Comparison of ENCODE assay signal across 8 cellular contexts in genomic region chr10:73785721-73786511, GRCh38. TPM values are rescaled to one million over a fixed set of nuclear protein-coding genes. Genes with fewer than 3 reads are reported as not detected.
A peak's percentile ranks its signal among the peaks of the same experiment; 100 is the strongest.
DNase-seq lines count a peak whose midpoint lies in the region; ATAC-seq and TF ChIP-seq lines count a peak whose summit lies in the region.

No MANE protein-coding gene starts in this region.

- no peak for TF ChIP-seq CTCF in left lung (IDR thresholded peaks at IDR 0.05)

- H3K27ac Mint-ChIP-seq in T-helper 2 cell treated with Interferon-gamma antibody and Interleukin-4, amounts not matched to agents 5 μg/mL and 100 μg/mL, for 36 hours: peak overlapping the region; percentile 98
- H3K27ac Mint-ChIP-seq in central memory CD8-positive, alpha-beta T cell (ENCODE audit: low read depth): peak overlapping the region; percentile 92

- peak overlapping the region; percentile 82 for H3K27ac ChIP-seq in ACC112 (ENCODE audit: low read depth, low read length)
- H3K27ac ChIP-seq in left lung: peak overlapping the region; percentile 87 to 94

- H3K27me3 ChIP-seq in ACC112 (ENCODE audit: insufficient read depth, low read length): no peaks in the 10 kb centered on the region
- no peaks in the 10 kb centered on the region for H3K27me3 ChIP-seq in left lung

- peaks cover 67% of the 10 kb centered on the region for H3K79me2 ChIP-seq in ACC112 (ENCODE audit: control insufficient read depth, insufficient read depth, low read length, unreplicated experiment)

- peak overlapping the region; percentile 98 for H3K4me3 ChIP-seq in ACC112 (ENCODE audit: low read depth, low read length)
- H3K4me3 ChIP-seq in left lung: peak overlapping the region; percentile 77 to 94

- H3K36me3 ChIP-seq in ACC112 (ENCODE audit: insufficient read depth, low read length) (peaks cover 16% of the 10 kb centered on the region; the same call in 1 of the 2 replicates), left lung (peaks cover 0 to 24% of the 10 kb centered on the region in 2 donors)

- H3K4me1 Mint-ChIP-seq in T-helper 2 cell treated with Interferon-gamma antibody and Interleukin-4, amounts not matched to agents 5 μg/mL and 100 μg/mL, for 36 hours (ENCODE audit: low read depth): peaks cover 23% of the 10 kb centered on the region
- H3K4me1 Mint-ChIP-seq in central memory CD8-positive, alpha-beta T cell: peaks cover 39% of the 10 kb centered on the region

- H3K9me3 Mint-ChIP-seq in T-helper 2 cell treated with Interferon-gamma antibody and Interleukin-4, amounts not matched to agents 5 μg/mL and 100 μg/mL, for 36 hours: no peaks in the 10 kb centered on the region
- no peaks in the 10 kb centered on the region for H3K9me3 Mint-ChIP-seq in central memory CD8-positive, alpha-beta T cell

- H3K36me3 Mint-ChIP-seq in T-helper 2 cell treated with Interferon-gamma antibody and Interleukin-4, amounts not matched to agents 5 μg/mL and 100 μg/mL, for 36 hours (ENCODE audit: low read depth): peaks cover 17% of the 10 kb centered on the region
- H3K36me3 Mint-ChIP-seq in central memory CD8-positive, alpha-beta T cell (ENCODE audit: insufficient read depth): peaks cover 29% of the 10 kb centered on the region

- H3K4me3 Mint-ChIP-seq in T-helper 2 cell treated with Interferon-gamma antibody and Interleukin-4, amounts not matched to agents 5 μg/mL and 100 μg/mL, for 36 hours: peak overlapping the region; percentile 96
- H3K4me3 Mint-ChIP-seq in central memory CD8-positive, alpha-beta T cell: peak overlapping the region; percentile 89

- peak overlapping the region; percentile 73 for H2AFZ ChIP-seq in ACC112 (ENCODE audit: low read length, unreplicated experiment)

- H3K4me1 ChIP-seq in ACC112 (ENCODE audit: control insufficient read depth, insufficient read depth, low read length, unreplicated experiment) (peaks cover 26% of the 10 kb centered on the region), left lung (peaks cover 23 to 60% of the 10 kb centered on the region in 2 donors)

- ATAC-seq in GM18873 (IDR thresholded peaks at IDR 0.05; ENCODE audit: low FRiP score, unreplicated experiment) (peak; percentile 10), HG03432 (IDR thresholded peaks at IDR 0.05; ENCODE audit: unreplicated experiment) (peak; percentile 32), left lung (peak; percentile 31)
- ATAC-seq in central memory CD8-positive, alpha-beta T cell (replicated peaks; ENCODE audit: extremely low read depth, poor library complexity, severe bottlenecking): peak; percentile 8
- no peak for ATAC-seq in stimulated activated naive CD8-positive, alpha-beta T cell treated with anti-CD3 and anti-CD28 coated beads, Interleukin-15, Interleukin-2, amounts not matched to agents 100 U/mL and 50 U/mL, for 24 hours

- peak; percentile 33 for DNase-seq in T-helper 2 cell treated with Interferon-gamma antibody and Interleukin-4, amounts not matched to agents 5 μg/mL and 100 μg/mL, for 36 hours (ENCODE audit: low spot score)
- DNase-seq in central memory CD8-positive, alpha-beta T cell (ENCODE audit: low spot score in 2 of 2): peak; percentile 41 to 42
- DNase-seq in left lung (peak in 1 of 2 donors; percentile 55), GM19238 (ENCODE audit: insufficient read length, low spot score) (no peak)
- DNase-seq in stimulated activated naive CD8-positive, alpha-beta T cell treated with anti-CD3 and anti-CD28 coated beads, Interleukin-15, Interleukin-2, amounts not matched to agents 100 U/mL and 50 U/mL, for 24 hours: peak; percentile 56

- intact Hi-C loops in left lung (cut with DNase I): no loop called here

- H3K27me3 Mint-ChIP-seq in T-helper 2 cell treated with Interferon-gamma antibody and Interleukin-4, amounts not matched to agents 5 μg/mL and 100 μg/mL, for 36 hours (ENCODE audit: low read depth): no peaks in the 10 kb centered on the region
- no peaks in the 10 kb centered on the region for H3K27me3 Mint-ChIP-seq in central memory CD8-positive, alpha-beta T cell

- H3K9me3 ChIP-seq in left lung: no peaks in the 10 kb centered on the region

RNA-seq across cellular contexts. Expression of gene ZSWIM8, which starts 0.5 kb away (rescaled TPM):
- total RNA-seq in left lung: 100 to 1,000 TPM; 103 to 112 TPM

RNA-seq across cellular contexts. Expression of gene CHCHD1, which starts 4.1 kb away (rescaled TPM):
- total RNA-seq in left lung: 10 to 100 TPM; 24.8 to 27.5 TPM

RNA-seq across cellular contexts. Expression of gene NDST2, which starts 25.5 kb away (rescaled TPM):
- total RNA-seq in left lung: 10 to 100 TPM; 24.1 to 32.2 TPM

RNA-seq across cellular contexts. Expression of gene SEC24C, which starts 41.7 kb away (rescaled TPM):
- total RNA-seq in left lung: 10 to 100 TPM; 86.6 to 88.1 TPM
